Comparison of ENCODE assay signal across 8 cellular contexts in genomic region chr18:57630759-57631660, GRCh38. TPM values are rescaled to one million over a fixed set of nuclear protein-coding genes. Genes with fewer than 3 reads are reported as not detected.
A peak's percentile ranks its signal among the peaks of the same experiment; 100 is the strongest.
DNase-seq lines count a peak whose midpoint lies in the region; ATAC-seq, FAIRE-seq and TF ChIP-seq lines count a peak whose summit lies in the region.

No MANE protein-coding gene starts in this region.

- peaks cover under 1% of the 10 kb centered on the region for H3K36me3 Mint-ChIP-seq in MCF 10A (ENCODE audit: insufficient read depth, unreplicated experiment)

- POLR2A ChIA-PET in MCF 10A (lab: Yijun Ruan, JAX) = interaction anchor here (0.6 to 2.7 kb wide), 19 partner anchors 9 to 891 kb away, joined by 3 to 17 read pairs (median 3); partner anchors contain the start of gene NARS1
- POLR2A ChIA-PET in HEK293T (lab: Yijun Ruan, JAX) = interaction anchor here (1.4 to 1.9 kb wide), 2 partner anchors 9 to 10 kb away, joined by 3 to 6 read pairs; partner anchors contain the start of gene NARS1

- peaks cover 3% of the 10 kb centered on the region in 2 donors for H3K4me1 ChIP-seq in mucosa of rectum (ENCODE audit: control insufficient read depth in 2 of 2, insufficient read depth in 2 of 2, low read length in 2 of 2)

- H3K27me3 ChIP-seq in mucosa of rectum (ENCODE audit: control insufficient read depth in 2 of 2, insufficient read depth in 2 of 2, low read length in 2 of 2) = no peaks in the 10 kb centered on the region

- H3K36me3 ChIP-seq in mucosa of rectum (ENCODE audit: control insufficient read depth in 2 of 2, insufficient read depth in 2 of 2, low read length in 2 of 2) = no peaks in the 10 kb centered on the region

- H3K4me3 Mint-ChIP-seq in MCF 10A (ENCODE audit: unreplicated experiment) = peak overlapping the region; percentile 84

- peaks cover 6% of the 10 kb centered on the region for H3K4me1 Mint-ChIP-seq in MCF 10A (ENCODE audit: insufficient read depth, unreplicated experiment)

- ATAC-seq in GM18868 (IDR thresholded peaks at IDR 0.05; ENCODE audit: unreplicated experiment) (peak; percentile 51), HG03457 (IDR thresholded peaks at IDR 0.05; ENCODE audit: unreplicated experiment) (peak; percentile 27)

- no peaks in the 10 kb centered on the region for H3K9me3 Mint-ChIP-seq in MCF 10A (ENCODE audit: unreplicated experiment)

- H3K9ac ChIP-seq in mucosa of rectum (ENCODE audit: low read depth in 1 of 2, low read length in 2 of 2) = peak overlapping the region; percentile 77 to 86

- no peak for TF ChIP-seq CTCF in MCF 10A (IDR thresholded peaks at IDR 0.05; ENCODE audit: unreplicated experiment)

- H3K4me3 ChIP-seq in mucosa of rectum (ENCODE audit: low read length in 2 of 2) = peak overlapping the region; percentile 84 to 95

- H3K27ac ChIP-seq in mucosa of rectum (ENCODE audit: low read depth in 2 of 2, low read length in 2 of 2) = peak overlapping the region; percentile 74 to 81

- no peaks in the 10 kb centered on the region for H3K9me3 ChIP-seq in mucosa of rectum (ENCODE audit: control insufficient read depth in 2 of 2, low read length in 2 of 2)

- H3K27ac Mint-ChIP-seq in MCF 10A (ENCODE audit: low read depth, unreplicated experiment) = peak overlapping the region; percentile 97

- no peaks in the 10 kb centered on the region for H3K27me3 Mint-ChIP-seq in MCF 10A (ENCODE audit: insufficient read depth, unreplicated experiment)

- FAIRE-seq in RCC 7860 (lab: Jason Lieb, UNC) = no peak

- no TSS peak for BruUV-seq in MCF 10A (replicated peaks; lab: Mats Ljungman, UMichigan)

- DNase-seq in AML-193 (lab: John Stamatoyannopoulos, UW) (peak; percentile 5), MCF 10A (ENCODE audit: unreplicated experiment) (no peak), HEK293T (ENCODE audit: extremely low spot score) (no peak), COLO668 (lab: John Stamatoyannopoulos, UW; ENCODE audit: unreplicated experiment) (no peak), RCC 7860 (ENCODE audit: low spot score) (no peak)

- CTCF ChIA-PET in MCF 10A (lab: Yijun Ruan, JAX) (interaction anchor here (0.6 to 2.6 kb wide), 18 partner anchors 15 to 517 kb away, joined by 3 to 16 read pairs (median 4); no protein-coding TSS in a partner anchor), HEK293T (lab: Yijun Ruan, JAX) (interaction anchor here (0.7 kb wide), 2 partner anchors 290 to 944 kb away, joined by 6 to 9 read pairs; no protein-coding TSS in a partner anchor)

- intact Hi-C loops in MCF 10A (cut with micrococcal nuclease) = loop anchor here (1.0 to 5.0 kb wide), 6 partner anchors 182 to 491 kb away; no protein-coding TSS in a partner anchor

TF ChIP-seq in HEK293T, 16 proteins besides CTCF, POLR2A, EP300 and RAD21:
- no peak for TF ChIP-seq PKNOX1 (IDR thresholded peaks at IDR 0.05)
- no peak for TF ChIP-seq ELF4 (IDR thresholded peaks at IDR 0.05)
- no peak for TF ChIP-seq LEF1 (IDR thresholded peaks at IDR 0.05; ENCODE audit: borderline replicate concordance)
- no peak for TF ChIP-seq FOXM1 (IDR thresholded peaks at IDR 0.05; ENCODE audit: borderline replicate concordance)
- no peak for TF ChIP-seq L3MBTL2 (conservative IDR thresholded peaks at IDR 0.05)
- no peak for TF ChIP-seq BHLHE40 (IDR thresholded peaks at IDR 0.05; ENCODE audit: borderline replicate concordance)
- no peak for TF ChIP-seq ZNF384 (IDR thresholded peaks at IDR 0.05)
- no peak for TF ChIP-seq FOXK2 (IDR thresholded peaks at IDR 0.05)
- no peak for TF ChIP-seq SUZ12 (IDR thresholded peaks at IDR 0.05)
- no peak for TF ChIP-seq TARDBP (IDR thresholded peaks at IDR 0.05)

RNA-seq across cellular contexts. Expression of gene NARS1, which starts 9.4 kb away (rescaled TPM):
- total RNA-seq in MCF 10A (2022) = 162 and 175 TPM in 2 replicates

RNA-seq across cellular contexts. Expression of gene FECH, which starts 44.5 kb away (rescaled TPM):
- 23.4 and 25.5 TPM in 2 replicates for total RNA-seq in MCF 10A (2022)

Comparison
In these comparisons a context has a peak if more than half of its experiments do, and no peak if none do; other contexts are left out.
1. DNase-seq: peak in AML-193 (2 of 2); none in MCF 10A (single experiment), HEK293T (single experiment), COLO668 (single experiment) and RCC 7860 (single experiment).